8 cellular contexts compared by ENCODE assay signal in the genomic region with DNA sequence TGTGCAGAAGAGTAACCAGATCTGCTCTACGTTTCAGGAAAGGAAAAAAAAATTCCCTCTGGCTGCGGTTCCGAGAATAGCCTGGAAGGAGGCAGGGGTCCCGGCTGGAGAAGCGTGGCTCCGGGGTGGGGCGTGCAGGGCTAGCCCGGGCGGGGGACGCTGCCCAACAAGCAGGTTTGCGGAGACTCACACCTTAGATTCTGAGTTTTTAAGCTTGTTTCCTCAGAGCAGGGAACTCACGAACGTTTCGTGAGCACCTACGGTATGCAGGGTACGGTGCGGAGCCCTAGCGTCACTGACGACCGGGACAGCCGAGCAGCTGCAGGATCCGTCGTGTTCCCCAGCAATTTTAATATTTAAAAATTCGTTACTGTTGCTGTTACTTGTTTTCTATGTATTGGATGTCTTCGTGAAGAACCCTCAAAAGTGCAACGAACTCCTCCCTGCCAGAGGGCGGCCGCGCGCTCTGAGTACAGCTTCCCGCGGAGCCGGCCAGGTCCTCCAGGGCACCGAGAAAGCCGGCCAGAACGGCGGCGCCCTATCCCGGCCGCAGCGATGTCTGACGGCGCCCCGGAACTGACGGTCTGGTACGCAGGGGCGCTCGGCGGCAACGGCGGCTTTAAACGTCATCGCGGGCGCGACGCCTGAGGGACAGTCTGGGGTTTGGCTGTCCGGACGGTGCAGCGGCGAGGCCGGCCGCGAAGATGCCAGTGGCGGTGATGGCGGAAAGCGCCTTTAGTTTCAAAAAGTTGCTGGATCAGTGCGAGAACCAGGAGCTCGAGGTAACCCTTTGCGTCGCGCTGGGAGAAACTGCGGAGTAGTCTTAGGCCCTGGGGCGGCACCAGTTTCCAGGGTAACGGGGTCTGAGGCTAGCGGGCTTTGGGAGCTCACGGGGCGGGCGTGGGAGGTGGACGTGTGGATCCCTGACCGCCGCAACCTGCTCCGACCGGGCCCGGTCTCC. TPM values are rescaled to one million over a fixed set of nuclear protein-coding genes. Genes with fewer than 3 reads are reported as not detected.
DNase-seq lines count a peak whose midpoint lies in the region; ATAC-seq and TF ChIP-seq lines count a peak whose summit lies in the region.

A gene (plus strand): TSS at position 629 of the 961 bp plus-strand sequence. CDS start 76 bp downstream, at position 705.

- POLR2A ChIA-PET in activated B cell treated with CpG ODN at 0.5 μM for 24 hours (lab: Charles Lee): interaction anchor here (0.6 to 1.9 kb wide), 12 partner anchors 9 to 1203 kb away, joined by 3 to 20 read pairs (median 4); a partner anchor contains a TSS

- peak; percentile 91 for TF ChIP-seq POLR2A in GM18951 (IDR thresholded peaks at IDR 0.05; ENCODE audit: extremely low read depth, insufficient read depth, insufficient read length)

- peaks cover 17% of the 10 kb centered on the region for H3K36me3 Mint-ChIP-seq in activated B cell treated with CpG ODN at 0.5 μM for 24 hours (ENCODE audit: low read depth)

- H3K9me3 Mint-ChIP-seq in activated B cell treated with CpG ODN at 0.5 μM for 24 hours: no peaks in the 10 kb centered on the region

- no peak for TF ChIP-seq CTCF in activated B cell treated with CpG ODN at 0.5 μM for 24 hours (IDR thresholded peaks at IDR 0.05)

- in situ Hi-C loops in GM18951 (cut with MboI; ENCODE audit: low sequenced_read_pairs, unreplicated experiment): no loop called here

- H3K4me1 Mint-ChIP-seq in activated B cell treated with CpG ODN at 0.5 μM for 24 hours: peaks cover 23% of the 10 kb centered on the region

- DNase-seq in AG08396 (ENCODE audit: low spot score) (peak; percentile 95), NCI-H345 (lab: John Stamatoyannopoulos, UW) (peak; percentile 93), activated B cell treated with CpG ODN at 0.5 μM for 24 hours (peak; percentile 86), caudate nucleus (lab: John Stamatoyannopoulos, UW) (peak in 60 of 61 donors; percentile 70 to 96 (median 91)), iPS-NIHi7 (ENCODE audit: extremely low spot score) (peak; percentile 96), smooth muscle cell of the brain vasculature (ENCODE audit: low read depth, low spot score) (peak; percentile 82)

- H3K27ac Mint-ChIP-seq in activated B cell treated with CpG ODN at 0.5 μM for 24 hours: peak within 1 kb of the TSS; percentile 97

- peak within 1 kb of the TSS; percentile 100 for H3K4me3 Mint-ChIP-seq in activated B cell treated with CpG ODN at 0.5 μM for 24 hours

- intact Hi-C loops in activated B cell treated with CpG ODN at 0.5 μM for 24 hours (cut with micrococcal nuclease): loop anchor here (1.0 to 10.0 kb wide), 3 partner anchors 26 to 1339 kb away; a partner anchor contains a TSS

- H3K27ac ChIP-seq in caudate nucleus (ENCODE audit: low read depth, low read length): peak within 1 kb of the TSS; percentile 52

- no peaks in the 10 kb centered on the region for H3K27me3 Mint-ChIP-seq in activated B cell treated with CpG ODN at 0.5 μM for 24 hours

- peak; percentile 99 for ATAC-seq in HG03196 (IDR thresholded peaks at IDR 0.05; ENCODE audit: unreplicated experiment)
- ATAC-seq in activated B cell treated with CpG ODN at 0.5 μM for 24 hours (ENCODE audit: low read depth): peak; percentile 97

- CTCF ChIA-PET in activated B cell treated with CpG ODN at 0.5 μM for 24 hours (lab: Charles Lee): interaction anchor here (1.0 to 1.4 kb wide), 4 partner anchors 12 to 486 kb away, joined by 3 to 5 read pairs (median 3); no protein-coding TSS in a partner anchor

RNA-seq across cellular contexts. Expression of the gene that starts here (rescaled TPM):
- total RNA-seq in activated B cell treated with CpG ODN at 0.5 μM for 24 hours: 31.8 and 35.1 TPM in 2 replicates

Comparison
In these comparisons a context has a peak if more than half of its experiments do, and no peak if none do; other contexts are left out.
1. Peak in every context shown above with its lines: DNase-seq, ATAC-seq and H3K27ac ChIP-seq.